Comparison of ENCODE assay signal across 29 cellular contexts in the genomic region with DNA sequence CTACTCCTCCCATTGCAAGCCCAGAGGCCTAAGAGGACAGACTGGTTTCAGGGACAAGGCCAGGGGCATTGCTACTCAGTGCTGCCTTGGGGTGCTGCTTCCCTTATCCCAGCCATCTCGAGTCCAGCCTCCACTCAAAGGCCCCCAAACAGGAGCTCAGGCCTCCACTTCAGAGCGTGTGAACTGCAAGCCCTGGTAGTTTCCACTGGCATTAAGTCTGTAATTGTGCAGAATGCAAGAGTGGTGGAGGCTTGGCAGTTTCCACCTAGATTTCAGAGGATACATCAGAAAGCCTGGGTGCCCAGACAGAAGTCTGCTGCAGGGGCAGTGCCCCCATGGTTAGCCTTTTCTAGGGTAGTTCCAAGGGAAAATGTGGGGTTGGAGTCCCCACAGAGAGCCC.
"Had no signal": no experiment of that assay in that cellular context is flagged by ENCODE, and none has a peak within 500 bp of the region (broad histone marks: within the 10 kb centered on the region; RNA-seq: fewer than 3 reads in every experiment).

No MANE protein-coding gene starts in this region.

- H3K4me1 Mint-ChIP-seq: naive thymus-derived CD8-positive, alpha-beta T cell had no signal

- H3K4me3 Mint-ChIP-seq: naive thymus-derived CD8-positive, alpha-beta T cell; stimulated activated naive CD8-positive, alpha-beta T cell treated with anti-CD3 and anti-CD28 coated beads, Interleukin-15, Interleukin-2, amounts not matched to agents 100 ng/mL and 50 ng/mL, for 24 hours had no signal

- ATAC-seq: left colon; left lung; naive thymus-derived CD8-positive, alpha-beta T cell; pancreas; right cardiac atrium; sciatic nerve; upper lobe of right lung had no signal

- H3K27ac ChIP-seq: hepatocyte, left lung, lower lobe of right lung, pancreas, prostate gland, skin epidermis, suprapubic skin, thoracic aorta, tibial artery, upper lobe of right lung, uterus had no signal

- H3K27ac Mint-ChIP-seq: stimulated activated naive CD8-positive, alpha-beta T cell treated with anti-CD3 and anti-CD28 coated beads, Interleukin-15, Interleukin-2, amounts not matched to agents 100 ng/mL and 50 ng/mL, for 24 hours had no signal

- H3K27me3 ChIP-seq: hepatocyte, left lung, pancreas, suprapubic skin, tibial artery, upper lobe of right lung, uterus had no signal

- H3K9me3 ChIP-seq: left lung, lower lobe of right lung, pancreas, prostate gland, suprapubic skin, thoracic aorta, upper lobe of right lung, uterus had no signal

- DNase-seq: kidney; left colon; left lung; lower lobe of right lung; mammary epithelial cell; mesenchymal stem cell; naive thymus-derived CD8-positive, alpha-beta T cell; nucleus accumbens; pancreas; posterior cingulate gyrus; retina; right cardiac atrium; stimulated activated CD4-positive, alpha-beta T cell treated with anti-CD3 and anti-CD28 coated beads, Interleukin-12 subunit alpha, Interleukin-12 subunit beta, amount 100 ng/mL, for 4 hours; stimulated activated CD4-positive, alpha-beta T cell treated with anti-CD3 and anti-CD28 coated beads, Interleukin-15, amount 100 ng/mL, for 24 hours; stimulated activated CD4-positive, alpha-beta T cell treated with anti-CD3 and anti-CD28 coated beads, Interleukin-2, amount 100 ng/mL, for 24 hours; stimulated activated CD4-positive, alpha-beta T cell treated with anti-CD3 and anti-CD28 coated beads, Interleukin-4, amount 100 ng/mL, for 1 hour; stimulated activated naive CD4-positive, alpha-beta T cell; tibial artery; trophoblast cell; upper lobe of right lung; uterus had no signal

- FAIRE-seq: islet of Langerhans, kidney, pancreas had no signal

- H3K36me3 ChIP-seq: left lung, lower lobe of right lung, pancreas, prostate gland, suprapubic skin, thoracic aorta, tibial artery, upper lobe of right lung, uterus had no signal

- H3K4me1 ChIP-seq: left lung, lower lobe of right lung, pancreas, prostate gland, suprapubic skin, tibial artery, upper lobe of right lung, uterus had no signal

- H3K9me3 Mint-ChIP-seq: stimulated activated naive CD8-positive, alpha-beta T cell treated with anti-CD3 and anti-CD28 coated beads, Interleukin-15, Interleukin-2, amounts not matched to agents 100 ng/mL and 50 ng/mL, for 24 hours had no signal

- H3K4me3 ChIP-seq: hepatocyte, left lung, lower lobe of right lung, pancreas, prostate gland, skin epidermis, suprapubic skin, thoracic aorta, tibial artery, upper lobe of right lung, uterus had no signal
